Comparison of ENCODE assay signal across 8 cellular contexts in genomic region chr9:135343733-135344522, GRCh38.
A peak's percentile ranks its signal among the peaks of the same experiment; 100 is the strongest.
DNase-seq lines count a peak whose midpoint lies in the region; ATAC-seq, FAIRE-seq and TF ChIP-seq lines count a peak whose summit lies in the region.

No MANE protein-coding gene starts in this region.

- no peak overlapping the region for H2BK12ac ChIP-seq in trophoblast cell (ENCODE audit: low read length)

- no peak overlapping the region for H3K14ac ChIP-seq in trophoblast cell (ENCODE audit: low read length)

- no peak for TF ChIP-seq POLR2A in GM12891 (IDR thresholded peaks at IDR 0.05; ENCODE audit: low read depth, low read length)
- TF ChIP-seq POLR2A in gastroesophageal sphincter (IDR thresholded peaks at IDR 0.05) = no peak

- no peak overlapping the region for H2AK5ac ChIP-seq in trophoblast cell (ENCODE audit: low read length)

- H3K36me3 ChIP-seq in gastroesophageal sphincter = no peaks in the 10 kb centered on the region
- no peaks in the 10 kb centered on the region for H3K36me3 ChIP-seq in trophoblast cell (ENCODE audit: control insufficient read depth in 1 of 2, insufficient read depth in 2 of 2, low read length in 2 of 2)

- no peaks in the 10 kb centered on the region for H3K79me2 ChIP-seq in trophoblast cell (ENCODE audit: control insufficient read depth, insufficient read depth, low read length, poor library complexity)

- H3K4me3 ChIP-seq in AG04449 (ENCODE audit: low read depth, low read length) (no peak overlapping the region), gastroesophageal sphincter (no peak overlapping the region), trophoblast cell (ENCODE audit: low read depth, low read length) (no peak overlapping the region)

- peaks cover 92% of the 10 kb centered on the region for H3K27me3 ChIP-seq in gastroesophageal sphincter
- no peaks in the 10 kb centered on the region for H3K27me3 ChIP-seq in trophoblast cell (ENCODE audit: insufficient read depth, low read length)

- no peak overlapping the region for H4K91ac ChIP-seq in trophoblast cell (ENCODE audit: low read depth, low read length)

- no peak overlapping the region for H3K4ac ChIP-seq in trophoblast cell (ENCODE audit: low read depth, low read length)

- no peaks in the 10 kb centered on the region for H3K79me1 ChIP-seq in trophoblast cell (ENCODE audit: low read length)

- H3K9me3 ChIP-seq in gastroesophageal sphincter = no peaks in the 10 kb centered on the region
- peaks cover 2% of the 10 kb centered on the region for H3K9me3 ChIP-seq in trophoblast cell (ENCODE audit: insufficient read depth, low read depth, low read length)

- H3K18ac ChIP-seq in trophoblast cell (ENCODE audit: low read length) = no peak overlapping the region

- POLR2A ChIA-PET in AG04449 (lab: Yijun Ruan, JAX) = no interaction called here

- H4K8ac ChIP-seq in trophoblast cell (ENCODE audit: low read depth, low read length) = no peak overlapping the region

- no peak overlapping the region for H3K4me2 ChIP-seq in trophoblast cell (ENCODE audit: low read length)

- H2BK120ac ChIP-seq in trophoblast cell (ENCODE audit: insufficient read depth, low read length, poor library complexity) = no peak overlapping the region

- no peak overlapping the region for H3K23ac ChIP-seq in trophoblast cell (ENCODE audit: low read length)

- H2BK5ac ChIP-seq in trophoblast cell (ENCODE audit: low read depth, low read length, poor library complexity) = no peak overlapping the region

- CTCF ChIA-PET in AG04449 (lab: Yijun Ruan, JAX) = no interaction called here

- H3K9ac ChIP-seq in trophoblast cell (ENCODE audit: low read length) = no peak overlapping the region

- TF ChIP-seq CTCF in AG04449 (IDR thresholded peaks at IDR 0.05; ENCODE audit: insufficient read depth, low read length, missing control alignments) = peak; percentile 86
- peak in 3 of 4 experiments; percentile 75 to 90 (median 78) for TF ChIP-seq CTCF in gastroesophageal sphincter (IDR thresholded peaks at IDR 0.05)

- ATAC-seq in gastroesophageal sphincter = no peak
- no peak for ATAC-seq in HG03095 (IDR thresholded peaks at IDR 0.05; ENCODE audit: unreplicated experiment)
- ATAC-seq in GM18907 (IDR thresholded peaks at IDR 0.05; ENCODE audit: unreplicated experiment) = no peak

- no peak overlapping the region for H3K27ac ChIP-seq in gastroesophageal sphincter
- no peak overlapping the region for H3K27ac ChIP-seq in trophoblast cell (ENCODE audit: low read depth, low read length)

- peaks cover 0 to 28% (median 4%) of the 10 kb centered on the region in 3 donors for H3K4me1 ChIP-seq in gastroesophageal sphincter
- no peaks in the 10 kb centered on the region for H3K4me1 ChIP-seq in trophoblast cell (ENCODE audit: control insufficient read depth in 1 of 2, insufficient read depth in 2 of 2, low read length in 2 of 2)

- no peak for TF ChIP-seq EP300 in gastroesophageal sphincter (IDR thresholded peaks at IDR 0.05)

- no peak for DNase-seq in AG04449 (ENCODE audit: low read depth, low spot score)
- peak; percentile 90 for DNase-seq in GM12891 (ENCODE audit: insufficient read length, low spot score)
- DNase-seq in NCI-H748 treated with DMSO at 0.1 percent for 48 hours (lab: John Stamatoyannopoulos, UW) = peak; percentile 41
- peak; percentile 44 for DNase-seq in activated T-cell treated with anti-CD3 and anti-CD28 coated beads, Interleukin-2, amount 50 U/mL, for 1 hour
- DNase-seq in trophoblast cell = peak; percentile 38 to 56

- FAIRE-seq in GM12891 (lab: Jason Lieb, UNC) = no peak

- H2AFZ ChIP-seq in trophoblast cell (ENCODE audit: insufficient read depth, low read length, poor library complexity) = no peak overlapping the region

- 53% methylated on average over 6 of the region's 27 CpGs; no CpG with 5 or more reads in 1 of the 2 donors for WGBS in gastroesophageal sphincter (ENCODE audit: low coverage in 1 of 2), 2 donors
- WGBS in trophoblast cell (ENCODE audit: extremely low coverage, insufficient coverage, insufficient read length) = no CpG with 5 or more reads among the region's 27 CpGs

- H4K12ac ChIP-seq in trophoblast cell (ENCODE audit: low read depth, low read length) = no peak overlapping the region

TF ChIP-seq in GM12891, 5 proteins besides CTCF, POLR2A, EP300 and RAD21:
- TF ChIP-seq PAX5 (IDR thresholded peaks at IDR 0.05; ENCODE audit: insufficient read depth, low read length, severe bottlenecking) = no peak
- TF ChIP-seq SPI1 (IDR thresholded peaks at IDR 0.05; ENCODE audit: low read depth, low read length) = no peak
- no peak for TF ChIP-seq POLR2AphosphoS5 (IDR thresholded peaks at IDR 0.05; ENCODE audit: low read depth, low read length)
- no peak for TF ChIP-seq POU2F2 (IDR thresholded peaks at IDR 0.05; ENCODE audit: low read depth, low read length)
- no peak for TF ChIP-seq TAF1 (IDR thresholded peaks at IDR 0.05; ENCODE audit: low read depth, low read length)
